2 cellular contexts compared by ENCODE assay signal in the genomic region with DNA sequence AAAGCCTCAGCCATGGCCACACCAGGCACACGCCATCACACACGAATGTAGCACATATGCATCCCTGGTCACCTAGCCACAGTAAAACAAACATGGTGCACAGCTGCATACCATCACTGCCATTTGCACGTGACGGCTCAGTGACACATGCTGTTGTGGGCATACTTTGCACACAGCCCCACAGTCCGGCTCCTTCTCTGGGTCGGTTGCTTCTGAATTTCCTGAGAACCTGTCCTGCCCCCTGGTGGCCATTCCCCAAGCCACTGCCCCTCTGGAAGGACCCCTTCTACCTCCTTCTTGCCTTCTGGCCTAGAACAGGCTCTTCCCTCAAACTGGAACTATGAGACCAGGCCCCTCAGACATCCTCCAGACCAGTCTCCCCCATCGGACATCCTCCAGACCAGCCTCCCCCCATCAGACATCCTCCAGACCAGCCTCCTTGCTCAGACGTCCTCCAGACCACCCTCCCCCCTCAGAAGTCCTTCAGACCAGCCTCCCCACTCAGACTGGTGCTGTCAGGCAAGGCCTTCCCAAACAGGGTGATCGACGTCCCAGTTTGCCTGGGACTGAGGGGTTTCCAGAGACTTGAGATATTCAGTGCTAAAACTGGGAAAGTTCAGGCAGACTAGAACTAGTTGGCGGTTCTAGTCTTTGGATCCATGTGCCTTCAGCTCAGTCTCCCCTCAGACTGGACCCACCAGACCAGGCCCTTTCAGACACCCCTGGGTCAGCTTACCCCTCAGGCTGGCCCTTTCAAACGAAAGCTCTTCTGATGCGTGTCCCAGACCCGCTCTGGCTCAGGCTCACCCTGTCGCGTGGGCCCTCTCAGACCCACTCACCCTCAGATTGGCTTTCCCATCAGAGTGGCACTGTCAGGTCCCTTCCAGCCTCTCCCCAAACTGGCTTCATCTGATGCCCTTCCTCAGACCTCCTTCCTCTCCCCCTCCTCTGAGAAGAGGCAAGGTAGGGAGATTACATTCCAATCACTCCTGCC.
TF ChIP-seq lines count a peak whose summit lies in the region.

No MANE protein-coding gene starts in this region.

TF ChIP-seq in SK-N-SH treated with all-trans-retinoic acid at 6 μM for 48 hours, 23 proteins besides CTCF, POLR2A, EP300 and RAD21:
- TF ChIP-seq ZFP3 (CRISPR knock-in tag; IDR thresholded peaks at IDR 0.05) (0 out of 2 replicates have a peak, but pooled peaks have one; percentile 16), GLIS3 (CRISPR knock-in tag; IDR thresholded peaks at IDR 0.05) (no peak)
TF ChIP-seq in SK-N-SH treated with all-trans-retinoic acid at 6 μM for 48 hours: peak in this region for 1.

TF ChIP-seq in K562, 482 proteins besides CTCF, POLR2A, EP300 and RAD21:
- TF ChIP-seq SMC3 (conservative IDR thresholded peaks at IDR 0.05; ENCODE audit: insufficient read depth, low read depth, low read length), result peak; percentile 64
- TF ChIP-seq HDAC8 (tag; IDR thresholded peaks at IDR 0.05), result no peak
- peak; percentile 29 for TF ChIP-seq STAG1 (CRISPR knock-in tag; IDR thresholded peaks at IDR 0.05; ENCODE audit: borderline replicate concordance)
- TF ChIP-seq, protein P1, sequence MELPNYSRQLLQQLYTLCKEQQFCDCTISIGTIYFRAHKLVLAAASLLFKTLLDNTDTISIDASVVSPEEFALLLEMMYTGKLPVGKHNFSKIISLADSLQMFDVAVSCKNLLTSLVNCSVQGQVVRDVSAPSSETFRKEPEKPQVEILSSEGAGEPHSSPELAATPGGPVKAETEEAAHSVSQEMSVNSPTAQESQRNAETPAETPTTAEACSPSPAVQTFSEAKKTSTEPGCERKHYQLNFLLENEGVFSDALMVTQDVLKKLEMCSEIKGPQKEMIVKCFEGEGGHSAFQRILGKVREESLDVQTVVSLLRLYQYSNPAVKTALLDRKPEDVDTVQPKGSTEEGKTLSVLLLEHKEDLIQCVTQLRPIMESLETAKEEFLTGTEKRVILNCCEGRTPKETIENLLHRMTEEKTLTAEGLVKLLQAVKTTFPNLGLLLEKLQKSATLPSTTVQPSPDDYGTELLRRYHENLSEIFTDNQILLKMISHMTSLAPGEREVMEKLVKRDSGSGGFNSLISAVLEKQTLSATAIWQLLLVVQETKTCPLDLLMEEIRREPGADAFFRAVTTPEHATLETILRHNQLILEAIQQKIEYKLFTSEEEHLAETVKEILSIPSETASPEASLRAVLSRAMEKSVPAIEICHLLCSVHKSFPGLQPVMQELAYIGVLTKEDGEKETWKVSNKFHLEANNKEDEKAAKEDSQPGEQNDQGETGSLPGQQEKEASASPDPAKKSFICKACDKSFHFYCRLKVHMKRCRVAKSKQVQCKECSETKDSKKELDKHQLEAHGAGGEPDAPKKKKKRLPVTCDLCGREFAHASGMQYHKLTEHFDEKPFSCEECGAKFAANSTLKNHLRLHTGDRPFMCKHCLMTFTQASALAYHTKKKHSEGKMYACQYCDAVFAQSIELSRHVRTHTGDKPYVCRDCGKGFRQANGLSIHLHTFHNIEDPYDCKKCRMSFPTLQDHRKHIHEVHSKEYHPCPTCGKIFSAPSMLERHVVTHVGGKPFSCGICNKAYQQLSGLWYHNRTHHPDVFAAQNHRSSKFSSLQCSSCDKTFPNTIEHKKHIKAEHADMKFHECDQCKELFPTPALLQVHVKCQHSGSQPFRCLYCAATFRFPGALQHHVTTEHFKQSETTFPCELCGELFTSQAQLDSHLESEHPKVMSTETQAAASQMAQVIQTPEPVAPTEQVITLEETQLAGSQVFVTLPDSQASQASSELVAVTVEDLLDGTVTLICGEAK (IDR thresholded peaks at IDR 0.05), result no peak
- TF ChIP-seq, protein P1 (CRISPR knock-in tag; IDR thresholded peaks at IDR 0.05), result no peak
- no peak for TF ChIP-seq GATA2 (CRISPR knock-in tag; IDR thresholded peaks at IDR 0.05)
- TF ChIP-seq, protein P2, sequence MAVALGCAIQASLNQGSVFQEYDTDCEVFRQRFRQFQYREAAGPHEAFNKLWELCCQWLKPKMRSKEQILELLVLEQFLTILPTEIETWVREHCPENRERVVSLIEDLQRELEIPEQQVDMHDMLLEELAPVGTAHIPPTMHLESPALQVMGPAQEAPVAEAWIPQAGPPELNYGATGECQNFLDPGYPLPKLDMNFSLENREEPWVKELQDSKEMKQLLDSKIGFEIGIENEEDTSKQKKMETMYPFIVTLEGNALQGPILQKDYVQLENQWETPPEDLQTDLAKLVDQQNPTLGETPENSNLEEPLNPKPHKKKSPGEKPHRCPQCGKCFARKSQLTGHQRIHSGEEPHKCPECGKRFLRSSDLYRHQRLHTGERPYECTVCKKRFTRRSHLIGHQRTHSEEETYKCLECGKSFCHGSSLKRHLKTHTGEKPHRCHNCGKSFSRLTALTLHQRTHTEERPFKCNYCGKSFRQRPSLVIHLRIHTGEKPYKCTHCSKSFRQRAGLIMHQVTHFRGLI (CRISPR knock-in tag; IDR thresholded peaks at IDR 0.05), result no peak
- TF ChIP-seq ZEB2 (IDR thresholded peaks at IDR 0.05), result no peak
- peak; percentile 88 for TF ChIP-seq BHLHE40 (IDR thresholded peaks at IDR 0.05; ENCODE audit: low read length)
- TF ChIP-seq ZNF41 (CRISPR knock-in tag; conservative IDR thresholded peaks at IDR 0.05), result no peak
